Comparison of ENCODE assay signal across 8 cellular contexts in genomic region chr17:45452329-45453224, GRCh38. TPM values are rescaled to one million over a fixed set of nuclear protein-coding genes. Genes with fewer than 3 reads are reported as not detected.
DNase-seq lines count a peak whose midpoint lies in the region; ATAC-seq, FAIRE-seq and TF ChIP-seq lines count a peak whose summit lies in the region.
"Not testable (repeated sequence)": the region's sequence is repeated elsewhere in the genome, so short reads cannot be mapped to it uniquely, and the experiment has no call there.

No MANE protein-coding gene starts in this region.

- H3K4me1 ChIP-seq in DOHH2 (ENCODE audit: control insufficient read depth, low read length) (peaks cover 28% of the 10 kb centered on the region), KMS-11 (ENCODE audit: low read depth, poor library complexity, severe bottlenecking) (peaks cover 42% of the 10 kb centered on the region)
- H3K4me1 ChIP-seq in upper lobe of right lung: not testable (repeated sequence)

- not testable (repeated sequence) for TF ChIP-seq CTCF in DOHH2 (IDR thresholded peaks at IDR 0.05; ENCODE audit: low read depth, low read length, poor library complexity, severe bottlenecking); KMS-11 (conservative IDR thresholded peaks at IDR 0.05; ENCODE audit: low read depth, low read length); upper lobe of right lung (IDR thresholded peaks at IDR 0.05)

- H3K27ac Mint-ChIP-seq in activated CD4-positive, alpha-beta T cell treated with anti-CD3 and anti-CD28 coated beads, Interleukin-2, amount 10 ng/mL, durations not matched to agents 7 days and 5 days: peak overlapping the region; percentile 36
- H3K27ac Mint-ChIP-seq in immature natural killer cell: peak overlapping the region in 4 of 6 donors; percentile 49 to 69 (median 54)

- H3K36me3 Mint-ChIP-seq in activated CD4-positive, alpha-beta T cell treated with anti-CD3 and anti-CD28 coated beads, Interleukin-2, amount 10 ng/mL, durations not matched to agents 7 days and 5 days (ENCODE audit: low read depth): peaks cover 26% of the 10 kb centered on the region
- peaks cover 14 to 23% (median 17%) of the 10 kb centered on the region in 3 donors for H3K36me3 Mint-ChIP-seq in immature natural killer cell

- DNase-seq in GM19239 (ENCODE audit: insufficient read length, low spot score); activated CD4-positive, alpha-beta T cell treated with anti-CD3 and anti-CD28 coated beads, Interleukin-2, amount 10 ng/mL, durations not matched to agents 7 days and 5 days; immature natural killer cell; upper lobe of right lung: not testable (repeated sequence)
- DNase-seq in NCI-H526 (lab: John Stamatoyannopoulos, UW): peak; percentile 44 to 61
- peak; percentile 4 for DNase-seq in sciatic nerve (ENCODE audit: low spot score)

- POLR2A ChIA-PET in activated CD4-positive, alpha-beta T cell treated with anti-CD3 and anti-CD28 coated beads, Interleukin-2, amount 10 ng/mL, durations not matched to agents 7 days and 5 days (lab: Charles Lee): not testable (repeated sequence)

- H3F3A ChIP-seq in DOHH2 (ENCODE audit: control insufficient read depth, insufficient read depth): not testable (repeated sequence)

- peak overlapping the region; percentile 55 for H3K4me3 ChIP-seq in DOHH2 (ENCODE audit: low read length)
- H3K4me3 ChIP-seq in KMS-11 (IDR thresholded peaks at IDR 0.05; ENCODE audit: insufficient read depth, low read depth, low read length); upper lobe of right lung: not testable (repeated sequence)

- H3K4me2 ChIP-seq in DOHH2 (ENCODE audit: low read length) (peak overlapping the region; percentile 66), KMS-11 (peak overlapping the region; percentile 74)

- H3K27me3 Mint-ChIP-seq in activated CD4-positive, alpha-beta T cell treated with anti-CD3 and anti-CD28 coated beads, Interleukin-2, amount 10 ng/mL, durations not matched to agents 7 days and 5 days; immature natural killer cell (ENCODE audit: low read depth in 3 of 3): not testable (repeated sequence)

- H2AFZ ChIP-seq in KMS-11 (ENCODE audit: low read depth): not testable (repeated sequence)

- not testable (repeated sequence) for H3K9me3 Mint-ChIP-seq in activated CD4-positive, alpha-beta T cell treated with anti-CD3 and anti-CD28 coated beads, Interleukin-2, amount 10 ng/mL, durations not matched to agents 7 days and 5 days; immature natural killer cell

- FAIRE-seq in GM19239 (lab: Jason Lieb, UNC): peak; percentile 18

- ATAC-seq in sciatic nerve: not testable (repeated sequence)
- peak; percentile 10 for ATAC-seq in upper lobe of right lung

- H3K79me2 ChIP-seq in DOHH2 (ENCODE audit: control insufficient read depth, low read length); KMS-11 (ENCODE audit: insufficient read depth, low read depth): not testable (repeated sequence)

- H3K4me1 Mint-ChIP-seq in activated CD4-positive, alpha-beta T cell treated with anti-CD3 and anti-CD28 coated beads, Interleukin-2, amount 10 ng/mL, durations not matched to agents 7 days and 5 days: not testable (repeated sequence)
- H3K4me1 Mint-ChIP-seq in immature natural killer cell: peaks cover 24 to 29% of the 10 kb centered on the region in 2 donors

- not testable (repeated sequence) for H3K27me3 ChIP-seq in DOHH2 (ENCODE audit: control insufficient read depth, low read length); KMS-11 (ENCODE audit: insufficient read depth, low read depth); upper lobe of right lung

- CTCF ChIA-PET in activated CD4-positive, alpha-beta T cell treated with anti-CD3 and anti-CD28 coated beads, Interleukin-2, amount 10 ng/mL, durations not matched to agents 7 days and 5 days (lab: Charles Lee): not testable (repeated sequence)

- intact Hi-C loops in sciatic nerve (cut with DNase I); upper lobe of right lung (cut with DNase I): not testable (repeated sequence)

- peak overlapping the region; percentile 59 for H3K27ac ChIP-seq in DOHH2 (ENCODE audit: low read depth, low read length)
- H3K27ac ChIP-seq in KMS-11: peak overlapping the region; percentile 66
- not testable (repeated sequence) for H3K27ac ChIP-seq in upper lobe of right lung

- not testable (repeated sequence) for H3K9me3 ChIP-seq in DOHH2 (ENCODE audit: control insufficient read depth, insufficient read depth, low read length); upper lobe of right lung

- H3K9ac ChIP-seq in KMS-11: not testable (repeated sequence)

- H3K9me2 ChIP-seq in DOHH2 (replicated peaks; ENCODE audit: control insufficient read depth, low read length): not testable (repeated sequence)

- H4K20me1 ChIP-seq in DOHH2 (ENCODE audit: control insufficient read depth, insufficient read depth, low read depth, low read length); KMS-11 (ENCODE audit: insufficient read depth): not testable (repeated sequence)

- not testable (repeated sequence) for H3K36me3 ChIP-seq in DOHH2 (ENCODE audit: control insufficient read depth, low read length); KMS-11 (ENCODE audit: insufficient read depth)
- peaks cover 21% of the 10 kb centered on the region for H3K36me3 ChIP-seq in upper lobe of right lung

- not testable (repeated sequence) for H3K4me3 Mint-ChIP-seq in activated CD4-positive, alpha-beta T cell treated with anti-CD3 and anti-CD28 coated beads, Interleukin-2, amount 10 ng/mL, durations not matched to agents 7 days and 5 days
- H3K4me3 Mint-ChIP-seq in immature natural killer cell: peak overlapping the region in 1 of 5 donors; percentile 54

RNA-seq across cellular contexts. Expression of gene ARHGAP27, which starts 19.9 kb away (rescaled TPM):
- 10 to 100 TPM; 85.3 to 93.5 TPM for total RNA-seq in activated CD4-positive, alpha-beta T cell treated with anti-CD3 and anti-CD28 coated beads, Interleukin-2, amount 10 ng/mL, durations not matched to agents 7 days and 5 days
- 10 to 100 TPM; 23.5 to 64.9 (median 27.8) TPM for polyA plus RNA-seq in immature natural killer cell
- total RNA-seq in sciatic nerve (30.6 TPM), upper lobe of right lung (73.8 TPM)

RNA-seq across cellular contexts. Expression of gene PLEKHM1, which starts 37.9 kb away (rescaled TPM):
- 10 to 100 TPM; 48.6 to 53.0 TPM for total RNA-seq in activated CD4-positive, alpha-beta T cell treated with anti-CD3 and anti-CD28 coated beads, Interleukin-2, amount 10 ng/mL, durations not matched to agents 7 days and 5 days
- polyA plus RNA-seq in immature natural killer cell: 10 to 100 TPM in 2 of 3 donors, 1 to 10 TPM in 1; 7.9 to 34.3 (median 13.6) TPM
- total RNA-seq in sciatic nerve: 56.6 TPM
- 69.8 TPM for total RNA-seq in upper lobe of right lung
